Comparison of ENCODE assay signal across 19 cellular contexts in the genomic region with DNA sequence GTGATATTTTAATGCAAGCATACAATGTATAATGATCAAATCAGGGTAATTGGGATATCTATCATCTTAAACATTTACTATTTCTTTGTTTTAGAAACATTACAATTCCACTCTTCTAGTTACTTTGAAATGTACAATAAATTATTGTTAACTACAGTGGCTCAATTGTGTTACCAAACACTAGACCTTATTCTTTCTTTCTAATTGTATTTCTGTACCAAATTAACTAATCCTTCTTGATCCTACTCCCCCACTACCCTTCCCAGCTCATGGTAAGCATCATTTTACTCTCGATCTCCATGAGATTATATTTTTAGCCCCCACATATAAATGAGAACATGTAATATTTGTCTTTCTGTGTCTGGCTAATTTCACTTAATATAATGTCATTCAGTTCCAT.
"Had no signal": no experiment of that assay in that cellular context is flagged by ENCODE, and none has a peak within 500 bp of the region (broad histone marks: within the 10 kb centered on the region; RNA-seq: fewer than 3 reads in every experiment).

No MANE protein-coding gene starts in this region.

- H3K27me3 ChIP-seq: left lung, sigmoid colon, tibial nerve, uterus had no signal

- FAIRE-seq: islet of Langerhans, kidney, small intestine had no signal

- DNase-seq: kidney; left colon; left lung; mesenchymal stem cell; naive thymus-derived CD8-positive, alpha-beta T cell; nucleus accumbens; retina; right cardiac atrium; sigmoid colon; small intestine; spleen; stimulated activated CD4-positive, alpha-beta T cell treated with anti-CD3 and anti-CD28 coated beads, Interleukin-4, amount 100 ng/mL, for 24 hours; stimulated activated naive CD4-positive, alpha-beta T cell; uterus had no signal

- H3K27ac ChIP-seq: left lung, parathyroid adenoma, sigmoid colon, spleen, tibial nerve, uterus had no signal

- H3K4me3 ChIP-seq: left lung, lung, sigmoid colon, spleen, tibial nerve, uterus had no signal

- ATAC-seq: left colon; left lung; naive thymus-derived CD8-positive, alpha-beta T cell; right cardiac atrium; stimulated activated effector memory CD8-positive, alpha-beta T cell treated with anti-CD3 and anti-CD28 coated beads, Interleukin-12 subunit alpha, Interleukin-12 subunit beta, amount 100 ng/mL, for 72 hours had no signal
